In the genomic region with DNA sequence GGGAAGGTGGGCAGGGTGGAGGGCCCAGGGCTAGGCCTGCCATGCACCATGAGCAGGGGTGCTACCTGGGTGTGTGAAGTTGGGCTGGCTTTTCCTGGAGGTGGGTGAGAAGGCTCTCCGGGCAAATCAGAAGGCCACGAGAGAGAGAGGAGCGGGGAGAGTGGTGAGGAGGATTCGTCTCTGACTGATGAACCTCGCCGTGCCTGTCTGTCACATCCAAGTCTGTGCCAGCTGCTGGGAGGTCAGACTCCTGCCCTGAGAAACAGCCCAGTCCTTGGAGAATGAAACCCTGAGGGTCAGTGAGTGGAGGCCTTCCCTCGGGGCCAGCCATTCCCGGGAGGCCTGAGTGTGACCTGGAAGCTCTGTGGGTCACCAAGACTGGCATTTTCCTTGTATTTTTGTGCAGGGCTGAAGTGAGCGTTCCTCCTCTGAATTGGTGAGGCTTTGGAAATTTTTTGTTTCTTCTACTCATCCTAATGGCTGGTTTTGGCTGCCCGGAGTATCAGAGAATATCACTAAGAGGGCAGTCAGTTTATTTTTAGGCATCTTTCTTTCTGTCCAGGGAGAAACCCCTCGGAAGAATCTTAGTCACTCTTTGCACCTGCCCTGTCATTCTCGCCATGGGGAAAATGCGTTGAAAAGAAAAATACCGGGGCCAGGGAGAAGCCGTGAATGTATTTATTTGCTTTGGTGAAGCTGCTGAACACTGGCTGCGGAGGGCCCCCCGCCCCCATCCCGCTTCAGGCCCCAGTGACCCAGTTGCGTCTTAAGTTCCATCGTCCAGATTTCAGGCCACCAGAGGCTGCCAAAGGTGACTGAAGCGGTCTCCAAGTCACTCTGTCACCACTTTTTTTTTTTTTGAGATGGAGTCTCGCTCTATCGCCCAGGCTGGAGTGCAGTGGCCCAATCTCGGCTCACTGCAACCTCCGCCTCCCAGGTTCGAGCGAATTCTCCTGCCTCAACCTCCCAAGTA, we compare ENCODE assay signal across 21 cellular contexts. TPM values are rescaled to one million over a fixed set of nuclear protein-coding genes. Genes with fewer than 3 reads are reported as not detected.
A peak's percentile ranks its signal among the peaks of the same experiment; 100 is the strongest.
DNase-seq lines count a peak whose midpoint lies in the region; ATAC-seq and TF ChIP-seq lines count a peak whose summit lies in the region.
"Had no signal": no experiment of that assay in that cellular context is flagged by ENCODE, and none has a peak within 500 bp of the region (broad histone marks: within the 10 kb centered on the region; RNA-seq: fewer than 3 reads in every experiment).

No MANE protein-coding gene starts in this region.

- H3K27me3 ChIP-seq in cardiac muscle cell: no peaks in the 10 kb centered on the region
- no peaks in the 10 kb centered on the region for H3K27me3 ChIP-seq in left ventricle myocardium inferior (ENCODE audit: low read depth)
- no peaks in the 10 kb centered on the region for H3K27me3 ChIP-seq in gastroesophageal sphincter
- no peaks in the 10 kb centered on the region for H3K27me3 ChIP-seq in rectal smooth muscle tissue (ENCODE audit: control insufficient read depth, insufficient read depth, low read length)
- no peaks in the 10 kb centered on the region for H3K27me3 ChIP-seq in vagina
- H3K27me3 ChIP-seq: BLaER1, testis had no signal

- H3K4me3 ChIP-seq in cardiac muscle cell: no peak overlapping the region
- no peak overlapping the region for H3K4me3 ChIP-seq in left ventricle myocardium inferior
- peak overlapping the region in 1 of 2 donors; percentile 8 for H3K4me3 ChIP-seq in gastroesophageal sphincter
- peak overlapping the region; percentile 56 for H3K4me3 ChIP-seq in rectal smooth muscle tissue (ENCODE audit: low read length)
- no peak overlapping the region for H3K4me3 ChIP-seq in vagina
- H3K4me3 ChIP-seq: A549, BLaER1, lung, PC-9, skin epidermis, testis had no signal

- TF ChIP-seq CTCF in cardiac muscle cell (IDR thresholded peaks at IDR 0.05; ENCODE audit: low read depth, low read length) (no peak), left ventricle myocardium inferior (IDR thresholded peaks at IDR 0.05; ENCODE audit: borderline replicate concordance) (no peak), gastroesophageal sphincter (IDR thresholded peaks at IDR 0.05) (no peak), vagina (IDR thresholded peaks at IDR 0.05) (no peak)

- TF ChIP-seq POLR2A in gastroesophageal sphincter (IDR thresholded peaks at IDR 0.05): no peak
- TF ChIP-seq POLR2A in vagina (IDR thresholded peaks at IDR 0.05): no peak

- no peak for TF ChIP-seq EP300 in gastroesophageal sphincter (IDR thresholded peaks at IDR 0.05)

- no peaks in the 10 kb centered on the region for H3K36me3 ChIP-seq in cardiac muscle cell
- H3K36me3 ChIP-seq in left ventricle myocardium inferior: peaks cover 19% of the 10 kb centered on the region
- peaks cover 0 to 39% of the 10 kb centered on the region in 2 donors for H3K36me3 ChIP-seq in gastroesophageal sphincter
- H3K36me3 ChIP-seq in rectal smooth muscle tissue (ENCODE audit: control insufficient read depth, insufficient read depth, low read length): peaks cover 8% of the 10 kb centered on the region
- H3K36me3 ChIP-seq in vagina: peaks cover 0 to 6% of the 10 kb centered on the region in 2 donors

- ATAC-seq in gastroesophageal sphincter (peak; percentile 1), HG02840 (IDR thresholded peaks at IDR 0.05; ENCODE audit: low FRiP score, unreplicated experiment) (no peak)
- ATAC-seq: A549; activated CD8-positive, alpha-beta memory T cell treated with anti-CD3 and anti-CD28 coated beads, Interleukin-2, amount 10 ng/mL, durations not matched to agents 7 days and 5 days had no signal

- WGBS in gastroesophageal sphincter (ENCODE audit: low coverage in 1 of 2), 2 donors: 53 to 63% methylated on average over 8 to 22 of the region's 27 CpGs

- H3K9me3 ChIP-seq in cardiac muscle cell (ENCODE audit: low read depth): no peaks in the 10 kb centered on the region
- no peaks in the 10 kb centered on the region for H3K9me3 ChIP-seq in left ventricle myocardium inferior (replicated peaks)
- H3K9me3 ChIP-seq in gastroesophageal sphincter: no peaks in the 10 kb centered on the region
- no peaks in the 10 kb centered on the region for H3K9me3 ChIP-seq in vagina
- H3K9me3 ChIP-seq: A549, BLaER1, testis had no signal

- H3K4me1 ChIP-seq in cardiac muscle cell (ENCODE audit: low read depth): no peaks in the 10 kb centered on the region
- peaks cover 29% of the 10 kb centered on the region for H3K4me1 ChIP-seq in left ventricle myocardium inferior
- H3K4me1 ChIP-seq in gastroesophageal sphincter: peaks cover 0 to 67% (median 20%) of the 10 kb centered on the region in 3 donors
- H3K4me1 ChIP-seq in rectal smooth muscle tissue (ENCODE audit: control insufficient read depth, insufficient read depth, low read length): peaks cover 34% of the 10 kb centered on the region
- H3K4me1 ChIP-seq in vagina: peaks cover 2% of the 10 kb centered on the region
- H3K4me1 ChIP-seq: testis had no signal

- intact Hi-C loops in left ventricle myocardium inferior (cut with micrococcal nuclease) (no loop called here), vagina (cut with DNase I) (no loop called here)

- peak overlapping the region; percentile 25 for H3K9ac ChIP-seq in rectal smooth muscle tissue (ENCODE audit: low read length)
- H3K9ac ChIP-seq: BLaER1 had no signal

- H3K27ac ChIP-seq in cardiac muscle cell (peak overlapping the region; percentile 5), left ventricle myocardium inferior (replicated peaks) (no peak overlapping the region), gastroesophageal sphincter (peak overlapping the region; percentile 72 to 90 (median 82)), rectal smooth muscle tissue (ENCODE audit: low read depth, low read length) (peak overlapping the region; percentile 89), vagina (peak overlapping the region; percentile 7)
- H3K27ac ChIP-seq: A549, BLaER1, PC-9, skin epidermis, testis had no signal

- DNase-seq in cardiac muscle cell (ENCODE audit: low read depth in 1 of 2, low spot score in 1 of 2) (no peak), left ventricle myocardium inferior (no peak), vagina (ENCODE audit: extremely low spot score in 2 of 2) (no peak), NCI-H1105 (lab: John Stamatoyannopoulos, UW) (no peak), activated gamma-delta T cell (lab: John Stamatoyannopoulos, UW) (no peak)
- DNase-seq: activated CD4-positive, alpha-beta T cell treated with anti-CD3 and anti-CD28 coated beads, Interleukin-2, amount 10 ng/mL, durations not matched to agents 24 days and 14 days; activated CD8-positive, alpha-beta memory T cell treated with anti-CD3 and anti-CD28 coated beads, Interleukin-2, amount 10 ng/mL, durations not matched to agents 7 days and 5 days; H7; kidney; NCI-H446 treated with DMSO at 0.1 percent for 48 hours; PC-9; stimulated activated CD4-positive, alpha-beta T cell treated with anti-CD3 and anti-CD28 coated beads, Interleukin-1b, Interleukin-23, amount 100 ng/mL, for 48 hours; T-helper 2 cell; testis had no signal

RNA-seq across cellular contexts. Expression of a gene that starts 6.5 kb away (rescaled TPM):
- total RNA-seq in cardiac muscle cell (21.1 and 22.1 TPM in 2 replicates), left ventricle myocardium inferior (13.4 TPM), gastroesophageal sphincter (10 to 100 TPM; 13.0 to 33.9 (median 26.8) TPM), vagina (40.5 TPM)
- 22.6 and 23.9 TPM in 2 replicates for polyA plus RNA-seq in cardiac muscle cell
